In genomic region chr15:101641134-101641764, GRCh38 we compare ENCODE assay signal across 8 cellular contexts. TPM values are rescaled to one million over a fixed set of nuclear protein-coding genes. Genes with fewer than 3 reads are reported as not detected.
DNase-seq lines count a peak whose midpoint lies in the region; ATAC-seq and TF ChIP-seq lines count a peak whose summit lies in the region.

No MANE protein-coding gene starts in this region.

- H3K27me3 ChIP-seq in right lobe of liver = no peaks in the 10 kb centered on the region

- intact Hi-C loops in right lobe of liver (cut with DNase I) = loop anchor here in 1 of 2 donors (10.0 kb wide), 1 partner anchor 336 kb away; no protein-coding TSS in a partner anchor

- ATAC-seq in right lobe of liver (peak; percentile 81 to 90 (median 83)), HG02840 (IDR thresholded peaks at IDR 0.05; ENCODE audit: low FRiP score, unreplicated experiment) (no peak)

- TF ChIP-seq POLR2A in right lobe of liver (IDR thresholded peaks at IDR 0.05) = no peak

- no peaks in the 10 kb centered on the region for H3K9me3 ChIP-seq in right lobe of liver

- H3K4me3 ChIP-seq in HFF-Myc (replicated peaks; ENCODE audit: low read depth, low read length) = no peak overlapping the region
- H3K4me3 ChIP-seq in right lobe of liver = no peak overlapping the region

- peak; percentile 88 for TF ChIP-seq CTCF in HFF-Myc (IDR thresholded peaks at IDR 0.05; ENCODE audit: low read depth, low read length, missing control alignments)
- peak; percentile 93 to 98 (median 96) for TF ChIP-seq CTCF in right lobe of liver (IDR thresholded peaks at IDR 0.05)

- peak overlapping the region; percentile 52 to 63 (median 54) for H3K27ac ChIP-seq in right lobe of liver

- WGBS in right lobe of liver (ENCODE audit: insufficient coverage, low coverage, low lambda C conversion rate, missing lambda C conversion rate) = 10% methylated on average over 7 of the region's 7 CpGs

- H3K4me1 ChIP-seq in right lobe of liver = peaks cover 0 to 15% (median 7%) of the 10 kb centered on the region in 4 donors

- peak; percentile 24 for DNase-seq in GDM1 (lab: John Stamatoyannopoulos, UW)
- DNase-seq in HFF-Myc (ENCODE audit: extremely low read depth, low read depth) = peak; percentile 64
- DNase-seq in NCI-H2227 treated with DMSO at 0.1 percent for 48 hours (lab: John Stamatoyannopoulos, UW) = peak; percentile 65
- DNase-seq in activated CD4-positive, alpha-beta T cell treated with anti-CD3 and anti-CD28 coated beads, Interleukin-2, amount 50 U/mL, for 1 hour = peak; percentile 78
- peak; percentile 84 for DNase-seq in dedifferentiated amniotic fluid mesenchymal stem cell (ENCODE audit: extremely low spot score)
- DNase-seq in right lobe of liver = peak in 2 of 3 donors; percentile 60 to 76
- DNase-seq in stimulated activated CD4-positive, alpha-beta T cell treated with anti-CD3 and anti-CD28 coated beads, TNF-alpha, amount 100 ng/mL, for 24 hours (ENCODE audit: low read depth in 3 of 3) = peak; percentile 43 to 58 (median 54)

- peaks cover 4 to 47% (median 22%) of the 10 kb centered on the region in 4 donors for H3K36me3 ChIP-seq in right lobe of liver

RNA-seq across cellular contexts. Expression of gene TM2D3, which starts 10.9 kb away (rescaled TPM):
- 10 to 100 TPM; 29.5 to 46.9 (median 40.8) TPM for total RNA-seq in right lobe of liver

Comparison
In these comparisons a context has a peak if more than half of its experiments do, and no peak if none do; other contexts are left out.
1. DNase-seq: peak in every context shown above with its lines; median percentile 84 in dedifferentiated amniotic fluid mesenchymal stem cell; 78 in activated CD4-positive, alpha-beta T cell treated with anti-CD3 and anti-CD28 coated beads, Interleukin-2, amount 50 U/mL, for 1 hour; 68 in right lobe of liver; 65 in NCI-H2227 treated with DMSO at 0.1 percent for 48 hours; 64 in HFF-Myc; 54 in stimulated activated CD4-positive, alpha-beta T cell treated with anti-CD3 and anti-CD28 coated beads, TNF-alpha, amount 100 ng/mL, for 24 hours; 24 in GDM1.